In genomic region chr6:3569817-3570216, GRCh38 we compare ENCODE assay signal across 1 cellular context.
TF ChIP-seq lines count a peak whose summit lies in the region.

No MANE protein-coding gene starts in this region.

TF ChIP-seq in HEK293, 187 proteins besides CTCF, POLR2A, EP300 and RAD21 (continued from another document):
- TF ChIP-seq, protein P1, sequence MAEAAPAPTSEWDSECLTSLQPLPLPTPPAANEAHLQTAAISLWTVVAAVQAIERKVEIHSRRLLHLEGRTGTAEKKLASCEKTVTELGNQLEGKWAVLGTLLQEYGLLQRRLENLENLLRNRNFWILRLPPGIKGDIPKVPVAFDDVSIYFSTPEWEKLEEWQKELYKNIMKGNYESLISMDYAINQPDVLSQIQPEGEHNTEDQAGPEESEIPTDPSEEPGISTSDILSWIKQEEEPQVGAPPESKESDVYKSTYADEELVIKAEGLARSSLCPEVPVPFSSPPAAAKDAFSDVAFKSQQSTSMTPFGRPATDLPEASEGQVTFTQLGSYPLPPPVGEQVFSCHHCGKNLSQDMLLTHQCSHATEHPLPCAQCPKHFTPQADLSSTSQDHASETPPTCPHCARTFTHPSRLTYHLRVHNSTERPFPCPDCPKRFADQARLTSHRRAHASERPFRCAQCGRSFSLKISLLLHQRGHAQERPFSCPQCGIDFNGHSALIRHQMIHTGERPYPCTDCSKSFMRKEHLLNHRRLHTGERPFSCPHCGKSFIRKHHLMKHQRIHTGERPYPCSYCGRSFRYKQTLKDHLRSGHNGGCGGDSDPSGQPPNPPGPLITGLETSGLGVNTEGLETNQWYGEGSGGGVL (tag by site-specific recombination; IDR thresholded peaks at IDR 0.05) = peak; percentile 94
- no peak for TF ChIP-seq GLIS2 (tag by site-specific recombination; IDR thresholded peaks at IDR 0.05)
- no peak for TF ChIP-seq ZBTB49 (tag by site-specific recombination; IDR thresholded peaks at IDR 0.05; ENCODE audit: low read depth)
- no peak for TF ChIP-seq ZNF266 (tag by site-specific recombination; IDR thresholded peaks at IDR 0.05; ENCODE audit: low read depth)
- no peak for TF ChIP-seq ZNF488 (tag by site-specific recombination; IDR thresholded peaks at IDR 0.05)
- TF ChIP-seq ZNF670 (tag by site-specific recombination; IDR thresholded peaks at IDR 0.05; ENCODE audit: low read depth) = no peak
- TF ChIP-seq PRDM1 (tag by site-specific recombination; IDR thresholded peaks at IDR 0.05) = peak; percentile 94
- TF ChIP-seq, protein P2, sequence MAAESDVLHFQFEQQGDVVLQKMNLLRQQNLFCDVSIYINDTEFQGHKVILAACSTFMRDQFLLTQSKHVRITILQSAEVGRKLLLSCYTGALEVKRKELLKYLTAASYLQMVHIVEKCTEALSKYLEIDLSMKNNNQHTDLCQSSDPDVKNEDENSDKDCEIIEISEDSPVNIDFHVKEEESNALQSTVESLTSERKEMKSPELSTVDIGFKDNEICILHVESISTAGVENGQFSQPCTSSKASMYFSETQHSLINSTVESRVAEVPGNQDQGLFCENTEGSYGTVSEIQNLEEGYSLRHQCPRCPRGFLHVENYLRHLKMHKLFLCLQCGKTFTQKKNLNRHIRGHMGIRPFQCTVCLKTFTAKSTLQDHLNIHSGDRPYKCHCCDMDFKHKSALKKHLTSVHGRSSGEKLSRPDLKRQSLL (tag by site-specific recombination; IDR thresholded peaks at IDR 0.05) = no peak
- TF ChIP-seq ZNF654 (tag by site-specific recombination; IDR thresholded peaks at IDR 0.05; ENCODE audit: low read depth) = no peak
- no peak for TF ChIP-seq ZNF157 (tag by site-specific recombination; IDR thresholded peaks at IDR 0.05)
- TF ChIP-seq, protein P3, sequence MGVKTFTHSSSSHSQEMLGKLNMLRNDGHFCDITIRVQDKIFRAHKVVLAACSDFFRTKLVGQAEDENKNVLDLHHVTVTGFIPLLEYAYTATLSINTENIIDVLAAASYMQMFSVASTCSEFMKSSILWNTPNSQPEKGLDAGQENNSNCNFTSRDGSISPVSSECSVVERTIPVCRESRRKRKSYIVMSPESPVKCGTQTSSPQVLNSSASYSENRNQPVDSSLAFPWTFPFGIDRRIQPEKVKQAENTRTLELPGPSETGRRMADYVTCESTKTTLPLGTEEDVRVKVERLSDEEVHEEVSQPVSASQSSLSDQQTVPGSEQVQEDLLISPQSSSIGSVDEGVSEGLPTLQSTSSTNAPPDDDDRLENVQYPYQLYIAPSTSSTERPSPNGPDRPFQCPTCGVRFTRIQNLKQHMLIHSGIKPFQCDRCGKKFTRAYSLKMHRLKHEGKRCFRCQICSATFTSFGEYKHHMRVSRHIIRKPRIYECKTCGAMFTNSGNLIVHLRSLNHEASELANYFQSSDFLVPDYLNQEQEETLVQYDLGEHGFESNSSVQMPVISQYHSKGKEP (tag by site-specific recombination; IDR thresholded peaks at IDR 0.05) = no peak
- TF ChIP-seq SCRT1 (tag by site-specific recombination; IDR thresholded peaks at IDR 0.05; ENCODE audit: borderline replicate concordance) = no peak
- TF ChIP-seq ZSCAN5A (tag by site-specific recombination; IDR thresholded peaks at IDR 0.05) = no peak
- TF ChIP-seq GFI1B (tag by site-specific recombination; IDR thresholded peaks at IDR 0.05) = no peak
- TF ChIP-seq ZNF2 (tag by site-specific recombination; IDR thresholded peaks at IDR 0.05) = no peak
- TF ChIP-seq, protein P4, sequence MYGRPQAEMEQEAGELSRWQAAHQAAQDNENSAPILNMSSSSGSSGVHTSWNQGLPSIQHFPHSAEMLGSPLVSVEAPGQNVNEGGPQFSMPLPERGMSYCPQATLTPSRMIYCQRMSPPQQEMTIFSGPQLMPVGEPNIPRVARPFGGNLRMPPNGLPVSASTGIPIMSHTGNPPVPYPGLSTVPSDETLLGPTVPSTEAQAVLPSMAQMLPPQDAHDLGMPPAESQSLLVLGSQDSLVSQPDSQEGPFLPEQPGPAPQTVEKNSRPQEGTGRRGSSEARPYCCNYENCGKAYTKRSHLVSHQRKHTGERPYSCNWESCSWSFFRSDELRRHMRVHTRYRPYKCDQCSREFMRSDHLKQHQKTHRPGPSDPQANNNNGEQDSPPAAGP (tag by site-specific recombination; IDR thresholded peaks at IDR 0.05) = peak; percentile 70; the same call in 1 of the 2 replicates
- TF ChIP-seq, protein P5, sequence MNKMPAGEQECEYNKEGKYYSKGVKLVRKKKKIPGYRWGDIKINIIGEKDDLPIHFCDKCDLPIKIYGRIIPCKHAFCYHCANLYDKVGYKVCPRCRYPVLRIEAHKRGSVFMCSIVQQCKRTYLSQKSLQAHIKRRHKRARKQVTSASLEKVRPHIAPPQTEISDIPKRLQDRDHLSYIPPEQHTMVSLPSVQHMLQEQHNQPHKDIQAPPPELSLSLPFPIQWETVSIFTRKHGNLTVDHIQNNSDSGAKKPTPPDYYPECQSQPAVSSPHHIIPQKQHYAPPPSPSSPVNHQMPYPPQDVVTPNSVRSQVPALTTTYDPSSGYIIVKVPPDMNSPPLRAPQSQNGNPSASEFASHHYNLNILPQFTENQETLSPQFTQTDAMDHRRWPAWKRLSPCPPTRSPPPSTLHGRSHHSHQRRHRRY (tag by site-specific recombination; IDR thresholded peaks at IDR 0.05) = no peak
- TF ChIP-seq ZNF37A (tag by site-specific recombination; IDR thresholded peaks at IDR 0.05) = no peak
- no peak for TF ChIP-seq ZNF248 (tag by site-specific recombination; IDR thresholded peaks at IDR 0.05)
- TF ChIP-seq EGR2 (tag by site-specific recombination; IDR thresholded peaks at IDR 0.05; ENCODE audit: low read depth) = peak; percentile 71
- TF ChIP-seq ZBTB11 (tag by site-specific recombination; conservative IDR thresholded peaks at IDR 0.05; ENCODE audit: low read depth) = no peak
- TF ChIP-seq GLIS1 (tag by site-specific recombination; IDR thresholded peaks at IDR 0.05) = no peak
- TF ChIP-seq GLI2 (tag by site-specific recombination; IDR thresholded peaks at IDR 0.05; ENCODE audit: borderline replicate concordance, low read depth) = no peak
- TF ChIP-seq ZNF133 (tag by site-specific recombination; IDR thresholded peaks at IDR 0.05) = no peak
- no peak for TF ChIP-seq ZNF629 (tag by site-specific recombination; IDR thresholded peaks at IDR 0.05)
- no peak for TF ChIP-seq ZNF324 (tag by site-specific recombination; IDR thresholded peaks at IDR 0.05)
- no peak for TF ChIP-seq KLF16 (tag by site-specific recombination; IDR thresholded peaks at IDR 0.05)
- no peak for TF ChIP-seq ZNF169 (tag by site-specific recombination; IDR thresholded peaks at IDR 0.05)
- TF ChIP-seq ZNF391 (tag by site-specific recombination; IDR thresholded peaks at IDR 0.05; ENCODE audit: borderline replicate concordance, low read depth) = no peak
- TF ChIP-seq ZBTB17 (tag by site-specific recombination; IDR thresholded peaks at IDR 0.05) = 0 out of 2 replicates have a peak, but pooled peaks have one; percentile 32
- TF ChIP-seq ZNF660 (tag by site-specific recombination; IDR thresholded peaks at IDR 0.05) = no peak
- no peak for TF ChIP-seq ZBTB20 (tag by site-specific recombination; IDR thresholded peaks at IDR 0.05)
- TF ChIP-seq ZNF624 (tag by site-specific recombination; IDR thresholded peaks at IDR 0.05) = no peak
- no peak for TF ChIP-seq SCRT2 (tag by site-specific recombination; IDR thresholded peaks at IDR 0.05)
- no peak for TF ChIP-seq ZNF704 (tag by site-specific recombination; IDR thresholded peaks at IDR 0.05)
- TF ChIP-seq ZIC2 (tag by site-specific recombination; IDR thresholded peaks at IDR 0.05) = no peak
- TF ChIP-seq, protein P6, sequence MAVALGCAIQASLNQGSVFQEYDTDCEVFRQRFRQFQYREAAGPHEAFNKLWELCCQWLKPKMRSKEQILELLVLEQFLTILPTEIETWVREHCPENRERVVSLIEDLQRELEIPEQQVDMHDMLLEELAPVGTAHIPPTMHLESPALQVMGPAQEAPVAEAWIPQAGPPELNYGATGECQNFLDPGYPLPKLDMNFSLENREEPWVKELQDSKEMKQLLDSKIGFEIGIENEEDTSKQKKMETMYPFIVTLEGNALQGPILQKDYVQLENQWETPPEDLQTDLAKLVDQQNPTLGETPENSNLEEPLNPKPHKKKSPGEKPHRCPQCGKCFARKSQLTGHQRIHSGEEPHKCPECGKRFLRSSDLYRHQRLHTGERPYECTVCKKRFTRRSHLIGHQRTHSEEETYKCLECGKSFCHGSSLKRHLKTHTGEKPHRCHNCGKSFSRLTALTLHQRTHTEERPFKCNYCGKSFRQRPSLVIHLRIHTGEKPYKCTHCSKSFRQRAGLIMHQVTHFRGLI (tag by site-specific recombination; IDR thresholded peaks at IDR 0.05) = no peak
- no peak for TF ChIP-seq ZNF112 (tag by site-specific recombination; IDR thresholded peaks at IDR 0.05)
- TF ChIP-seq ZNF530 (tag by site-specific recombination; IDR thresholded peaks at IDR 0.05; ENCODE audit: low read depth) = no peak
